ENCODE assay signal across 2 cellular contexts in the genomic region with DNA sequence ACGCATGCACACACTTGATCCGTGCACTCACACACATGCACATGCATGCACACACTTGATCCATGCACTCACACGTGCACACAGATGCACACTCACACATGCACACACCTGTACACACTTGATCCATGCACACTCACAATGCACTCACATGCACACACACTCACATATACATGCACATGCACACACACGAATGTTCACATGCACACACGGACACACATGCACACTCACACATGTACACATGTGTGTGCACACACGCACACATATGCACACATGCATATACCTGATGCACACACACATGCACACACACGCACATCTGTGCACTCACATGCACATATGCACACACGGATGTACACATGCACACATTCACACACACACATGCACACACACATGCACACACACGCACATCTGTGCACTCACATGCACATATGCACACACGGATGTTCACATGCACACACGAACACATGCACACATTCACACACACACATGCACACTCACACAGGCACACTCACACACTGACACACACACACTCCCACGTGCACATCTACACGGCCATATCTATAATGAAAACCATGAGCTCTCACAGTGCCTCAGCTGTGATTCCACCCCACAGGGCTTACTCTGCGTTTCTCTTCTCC.
TF ChIP-seq lines count a peak whose summit lies in the region.

No MANE protein-coding gene starts in this region.

TF ChIP-seq in HEK293, 187 proteins besides CTCF, POLR2A, EP300 and RAD21:
- TF ChIP-seq, protein P1, sequence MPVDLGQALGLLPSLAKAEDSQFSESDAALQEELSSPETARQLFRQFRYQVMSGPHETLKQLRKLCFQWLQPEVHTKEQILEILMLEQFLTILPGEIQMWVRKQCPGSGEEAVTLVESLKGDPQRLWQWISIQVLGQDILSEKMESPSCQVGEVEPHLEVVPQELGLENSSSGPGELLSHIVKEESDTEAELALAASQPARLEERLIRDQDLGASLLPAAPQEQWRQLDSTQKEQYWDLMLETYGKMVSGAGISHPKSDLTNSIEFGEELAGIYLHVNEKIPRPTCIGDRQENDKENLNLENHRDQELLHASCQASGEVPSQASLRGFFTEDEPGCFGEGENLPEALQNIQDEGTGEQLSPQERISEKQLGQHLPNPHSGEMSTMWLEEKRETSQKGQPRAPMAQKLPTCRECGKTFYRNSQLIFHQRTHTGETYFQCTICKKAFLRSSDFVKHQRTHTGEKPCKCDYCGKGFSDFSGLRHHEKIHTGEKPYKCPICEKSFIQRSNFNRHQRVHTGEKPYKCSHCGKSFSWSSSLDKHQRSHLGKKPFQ (tag by site-specific recombination; IDR thresholded peaks at IDR 0.05) = peak; percentile 88; the same call in 1 of the 2 replicates
- TF ChIP-seq, protein P2, sequence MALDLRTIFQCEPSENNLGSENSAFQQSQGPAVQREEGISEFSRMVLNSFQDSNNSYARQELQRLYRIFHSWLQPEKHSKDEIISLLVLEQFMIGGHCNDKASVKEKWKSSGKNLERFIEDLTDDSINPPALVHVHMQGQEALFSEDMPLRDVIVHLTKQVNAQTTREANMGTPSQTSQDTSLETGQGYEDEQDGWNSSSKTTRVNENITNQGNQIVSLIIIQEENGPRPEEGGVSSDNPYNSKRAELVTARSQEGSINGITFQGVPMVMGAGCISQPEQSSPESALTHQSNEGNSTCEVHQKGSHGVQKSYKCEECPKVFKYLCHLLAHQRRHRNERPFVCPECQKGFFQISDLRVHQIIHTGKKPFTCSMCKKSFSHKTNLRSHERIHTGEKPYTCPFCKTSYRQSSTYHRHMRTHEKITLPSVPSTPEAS (tag by site-specific recombination; IDR thresholded peaks at IDR 0.05) = peak; percentile 94
- TF ChIP-seq, protein P3, sequence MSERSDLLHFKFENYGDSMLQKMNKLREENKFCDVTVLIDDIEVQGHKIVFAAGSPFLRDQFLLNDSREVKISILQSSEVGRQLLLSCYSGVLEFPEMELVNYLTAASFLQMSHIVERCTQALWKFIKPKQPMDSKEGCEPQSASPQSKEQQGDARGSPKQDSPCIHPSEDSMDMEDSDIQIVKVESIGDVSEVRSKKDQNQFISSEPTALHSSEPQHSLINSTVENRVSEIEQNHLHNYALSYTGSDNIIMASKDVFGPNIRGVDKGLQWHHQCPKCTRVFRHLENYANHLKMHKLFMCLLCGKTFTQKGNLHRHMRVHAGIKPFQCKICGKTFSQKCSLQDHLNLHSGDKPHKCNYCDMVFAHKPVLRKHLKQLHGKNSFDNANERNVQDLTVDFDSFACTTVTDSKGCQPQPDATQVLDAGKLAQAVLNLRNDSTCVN (tag by site-specific recombination; optimal IDR thresholded peaks at IDR 0.05) = peak; percentile 49

TF ChIP-seq in K562, 482 proteins besides CTCF, POLR2A, EP300 and RAD21:
- TF ChIP-seq, protein P4, sequence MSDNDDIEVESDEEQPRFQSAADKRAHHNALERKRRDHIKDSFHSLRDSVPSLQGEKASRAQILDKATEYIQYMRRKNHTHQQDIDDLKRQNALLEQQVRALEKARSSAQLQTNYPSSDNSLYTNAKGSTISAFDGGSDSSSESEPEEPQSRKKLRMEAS (CRISPR knock-in tag; IDR thresholded peaks at IDR 0.05) = peak; percentile 60; the same call in 1 of the 2 replicates
- TF ChIP-seq KDM1A (IDR thresholded peaks at IDR 0.05) = peak in 1 of 2 experiments; percentile 86; a peak in 1 of 4 replicates
- TF ChIP-seq, protein P5, sequence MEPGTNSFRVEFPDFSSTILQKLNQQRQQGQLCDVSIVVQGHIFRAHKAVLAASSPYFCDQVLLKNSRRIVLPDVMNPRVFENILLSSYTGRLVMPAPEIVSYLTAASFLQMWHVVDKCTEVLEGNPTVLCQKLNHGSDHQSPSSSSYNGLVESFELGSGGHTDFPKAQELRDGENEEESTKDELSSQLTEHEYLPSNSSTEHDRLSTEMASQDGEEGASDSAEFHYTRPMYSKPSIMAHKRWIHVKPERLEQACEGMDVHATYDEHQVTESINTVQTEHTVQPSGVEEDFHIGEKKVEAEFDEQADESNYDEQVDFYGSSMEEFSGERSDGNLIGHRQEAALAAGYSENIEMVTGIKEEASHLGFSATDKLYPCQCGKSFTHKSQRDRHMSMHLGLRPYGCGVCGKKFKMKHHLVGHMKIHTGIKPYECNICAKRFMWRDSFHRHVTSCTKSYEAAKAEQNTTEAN (CRISPR knock-in tag; IDR thresholded peaks at IDR 0.05) = peak; percentile 96
TF ChIP-seq in K562: peak in this region for 3; not testable (repeated sequence) for 479.
